8 cellular contexts compared by ENCODE assay signal in genomic region chr11:133966924-133967598, GRCh38. TPM values are rescaled to one million over a fixed set of nuclear protein-coding genes. Genes with fewer than 3 reads are reported as not detected.
A peak's percentile ranks its signal among the peaks of the same experiment; 100 is the strongest.
DNase-seq lines count a peak whose midpoint lies in the region; ATAC-seq and TF ChIP-seq lines count a peak whose summit lies in the region.

No MANE protein-coding gene starts in this region.

- intact Hi-C loops in Calu3 (cut with micrococcal nuclease; ENCODE audit: unreplicated experiment) = no loop called here

- peaks cover 24% of the 10 kb centered on the region for H3K27me3 Mint-ChIP-seq in HFFc6 (ENCODE audit: insufficient read depth)
- peaks cover 57% of the 10 kb centered on the region for H3K27me3 Mint-ChIP-seq in Calu3 (ENCODE audit: unreplicated experiment)

- DNase-seq in HFFc6 = no peak
- peak; percentile 90 for DNase-seq in activated CD8-positive, alpha-beta memory T cell treated with anti-CD3 and anti-CD28 coated beads, Interleukin-2, amount 50 U/mL, for 48 hours
- DNase-seq in fibroblast of the aortic adventitia (ENCODE audit: low read depth) = no peak
- DNase-seq in stimulated activated CD4-positive, alpha-beta T cell treated with anti-CD3 and anti-CD28 coated beads, Interleukin-12 subunit alpha, Interleukin-12 subunit beta, amount 100 ng/mL, for 4 hours = peak; percentile 71
- DNase-seq in Calu3 = no peak

- H3K27ac Mint-ChIP-seq in HFFc6 (no peak overlapping the region), Calu3 (ENCODE audit: unreplicated experiment) (no peak overlapping the region)

- CTCF ChIA-PET in Calu3 (lab: Charles Lee) = interaction anchor here (0.7 kb wide), 1 partner anchor 257 kb away, joined by 3 read pairs; no protein-coding TSS in a partner anchor

- H3K36me3 Mint-ChIP-seq in HFFc6 (ENCODE audit: low read depth) (no peaks in the 10 kb centered on the region), Calu3 (ENCODE audit: insufficient read depth, unreplicated experiment) (no peaks in the 10 kb centered on the region)

- no peak overlapping the region for H3K4me3 ChIP-seq in fibroblast of the aortic adventitia (ENCODE audit: low read depth, low read length)

- no peak overlapping the region; the same call in 1 of the 2 replicates for H3K4me3 Mint-ChIP-seq in HFFc6
- H3K4me3 Mint-ChIP-seq in Calu3 (ENCODE audit: low read depth, unreplicated experiment) = no peak overlapping the region

- H3K9me3 Mint-ChIP-seq in HFFc6 (no peaks in the 10 kb centered on the region), Calu3 (ENCODE audit: low read depth, unreplicated experiment) (no peaks in the 10 kb centered on the region)

- TF ChIP-seq CTCF in HFFc6 (IDR thresholded peaks at IDR 0.05) (peak; percentile 25; the same call in 1 of the 2 replicates), fibroblast of the aortic adventitia (IDR thresholded peaks at IDR 0.05; ENCODE audit: insufficient read depth, low read length) (peak; percentile 19), Calu3 (IDR thresholded peaks at IDR 0.05; ENCODE audit: unreplicated experiment) (no peak)

- ATAC-seq in HG02678 (IDR thresholded peaks at IDR 0.05; ENCODE audit: unreplicated experiment) (no peak), GM21381 (IDR thresholded peaks at IDR 0.05; ENCODE audit: unreplicated experiment) (no peak), HG02938 (IDR thresholded peaks at IDR 0.05; ENCODE audit: unreplicated experiment) (no peak)

- H3K4me1 Mint-ChIP-seq in HFFc6 (ENCODE audit: low read depth) (no peaks in the 10 kb centered on the region), Calu3 (ENCODE audit: low read depth, unreplicated experiment) (peaks cover 8% of the 10 kb centered on the region)

- no TSS peak for BruUV-seq in Calu3 (replicated peaks; lab: Mats Ljungman, UMichigan)

RNA-seq across cellular contexts. Expression of gene IGSF9B, which starts 10.3 kb away (rescaled TPM):
- not detected for total RNA-seq in HFFc6 (2021; fragmentation: NEBNext Ultra II Directional; extraction: Animal tissue kit (Norgen Biotek cat#: 25700))
- total RNA-seq in fibroblast of the aortic adventitia (ENCODE audit: low replicate concordance) (1.7 and 3.2 TPM in 2 replicates), Calu3 (2022) (10.2 and 13.2 TPM in 2 replicates)

Comparison
In these comparisons a context has a peak if more than half of its experiments do, and no peak if none do; other contexts are left out.
1. DNase-seq: peak in activated CD8-positive, alpha-beta memory T cell treated with anti-CD3 and anti-CD28 coated beads, Interleukin-2, amount 50 U/mL, for 48 hours (single experiment) and stimulated activated CD4-positive, alpha-beta T cell treated with anti-CD3 and anti-CD28 coated beads, Interleukin-12 subunit alpha, Interleukin-12 subunit beta, amount 100 ng/mL, for 4 hours (single experiment); none in HFFc6 (single experiment), fibroblast of the aortic adventitia (single experiment) and Calu3 (single experiment).